Comparison of ENCODE assay signal across 20 cellular contexts in genomic region chr2:60602388-60602787, GRCh38.
"Had no signal": no experiment of that assay in that cellular context is flagged by ENCODE, and none has a peak within 500 bp of the region (broad histone marks: within the 10 kb centered on the region; RNA-seq: fewer than 3 reads in every experiment).

No MANE protein-coding gene starts in this region.

- H3K27ac ChIP-seq: dorsolateral prefrontal cortex, gastroesophageal sphincter, heart right ventricle, lower lobe of right lung, ovary, right lobe of liver, spleen, stomach, testis, upper lobe of left lung had no signal

- H3K9me3 ChIP-seq: lower lobe of right lung, ovary, right lobe of liver, testis, upper lobe of left lung had no signal

- H3K4me1 ChIP-seq: gastroesophageal sphincter, heart right ventricle, lower lobe of right lung, right lobe of liver, spleen, stomach, testis had no signal

- H3K27ac Mint-ChIP-seq: activated B cell treated with CpG ODN at 0.5 μM for 24 hours; activated CD4-positive, alpha-beta T cell treated with anti-CD3 and anti-CD28 coated beads, Interleukin-2, amount 10 ng/mL, durations not matched to agents 24 days and 14 days; activated CD8-positive, alpha-beta T cell treated with anti-CD3 and anti-CD28 coated beads, Interleukin-2, amount 10 ng/mL, durations not matched to agents 7 days and 5 days; activated naive CD8-positive, alpha-beta T cell; activated T-cell treated with anti-CD3 and anti-CD28 coated beads, Interleukin-2, amount 50 U/mL, for 72 hours had no signal

- H3K9me3 Mint-ChIP-seq: activated CD4-positive, alpha-beta T cell treated with anti-CD3 and anti-CD28 coated beads, Interleukin-2, amount 10 ng/mL, durations not matched to agents 24 days and 14 days had no signal

- DNase-seq: activated B cell treated with CpG ODN at 0.5 μM for 24 hours; activated CD4-positive, alpha-beta T cell treated with anti-CD3 and anti-CD28 coated beads, Interleukin-2, amount 10 ng/mL, durations not matched to agents 24 days and 14 days; activated CD8-positive, alpha-beta memory T cell treated with anti-CD3 and anti-CD28 coated beads, Interleukin-2, amount 50 U/mL, for 48 hours; activated CD8-positive, alpha-beta T cell treated with anti-CD3 and anti-CD28 coated beads, Interleukin-2, amount 10 ng/mL, durations not matched to agents 7 days and 5 days; activated gamma-delta T cell treated with Interleukin-2 at 50 U/mL for 16 hours; activated T-cell treated with anti-CD3 and anti-CD28 coated beads, Interleukin-2, amount 50 U/mL, for 72 hours; amniotic stem cell; dorsolateral prefrontal cortex; erythroblast; heart right ventricle; left colon; lower lobe of right lung; ovary; right lobe of liver; spleen; stomach; testis; upper lobe of left lung had no signal

- H3K27me3 ChIP-seq: gastroesophageal sphincter, ovary, right lobe of liver, spleen, stomach, testis, upper lobe of left lung had no signal

- ATAC-seq: activated CD8-positive, alpha-beta T cell treated with anti-CD3 and anti-CD28 coated beads, Interleukin-2, amount 10 ng/mL, durations not matched to agents 7 days and 5 days; activated T-cell treated with anti-CD3 and anti-CD28 coated beads, Interleukin-2, amount 50 U/mL, for 72 hours; gastroesophageal sphincter; heart right ventricle; left colon; right lobe of liver had no signal

- H3K4me3 Mint-ChIP-seq: activated B cell treated with CpG ODN at 0.5 μM for 24 hours; activated CD4-positive, alpha-beta T cell treated with anti-CD3 and anti-CD28 coated beads, Interleukin-2, amount 10 ng/mL, durations not matched to agents 24 days and 14 days; activated CD8-positive, alpha-beta T cell treated with anti-CD3 and anti-CD28 coated beads, Interleukin-2, amount 10 ng/mL, durations not matched to agents 7 days and 5 days; activated naive CD8-positive, alpha-beta T cell; activated T-cell treated with anti-CD3 and anti-CD28 coated beads, Interleukin-2, amount 50 U/mL, for 72 hours had no signal

- H3K36me3 Mint-ChIP-seq: activated naive CD8-positive, alpha-beta T cell had no signal

- H3K36me3 ChIP-seq: gastroesophageal sphincter, heart right ventricle, lower lobe of right lung, ovary, right lobe of liver, spleen, stomach, upper lobe of left lung had no signal

- H3K4me1 Mint-ChIP-seq: activated CD4-positive, alpha-beta T cell treated with anti-CD3 and anti-CD28 coated beads, Interleukin-2, amount 10 ng/mL, durations not matched to agents 24 days and 14 days had no signal

- H3K4me3 ChIP-seq: dorsolateral prefrontal cortex, gastroesophageal sphincter, heart right ventricle, lower lobe of right lung, ovary, right lobe of liver, spleen, stomach, testis had no signal
